Comparison of ENCODE assay signal across 11 cellular contexts in the genomic region with DNA sequence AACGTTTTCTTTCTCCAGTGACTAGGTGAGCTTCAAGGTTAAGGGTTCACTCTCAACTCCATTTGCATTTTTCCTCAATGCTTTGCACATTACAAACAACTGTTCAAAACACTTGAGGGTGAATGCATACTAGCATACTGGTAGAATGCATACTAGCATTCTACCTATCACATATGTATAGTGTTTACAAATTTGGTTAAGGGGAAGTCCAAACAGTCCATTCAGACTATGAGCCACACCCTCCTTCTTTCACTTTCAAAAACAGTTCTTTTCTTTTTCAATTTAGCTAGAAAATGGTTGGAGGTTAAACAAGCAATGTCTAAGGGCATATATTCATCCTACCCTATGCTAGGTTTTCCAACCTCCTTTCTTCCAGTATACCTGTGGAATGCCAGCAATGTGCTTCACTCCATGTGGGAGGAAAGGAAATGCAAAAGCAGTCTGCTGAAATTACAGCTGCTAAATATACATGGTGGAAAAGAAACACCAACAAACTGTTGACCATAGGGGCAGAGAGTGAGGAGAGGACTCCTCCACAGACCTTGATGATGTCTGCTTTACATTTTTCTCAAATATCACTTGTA.
DNase-seq lines count a peak whose midpoint lies in the region; ATAC-seq and TF ChIP-seq lines count a peak whose summit lies in the region.
"Had no signal": no experiment of that assay in that cellular context is flagged by ENCODE, and none has a peak within 500 bp of the region (broad histone marks: within the 10 kb centered on the region; RNA-seq: fewer than 3 reads in every experiment).

No MANE protein-coding gene starts in this region.

- H3K36me3 Mint-ChIP-seq in activated CD8-positive, alpha-beta T cell treated with anti-CD3 and anti-CD28 coated beads for 36 hours (ENCODE audit: low read depth), result peaks cover 54% of the 10 kb centered on the region

- H3K4me3 ChIP-seq in GM12865 (ENCODE audit: low read depth, low read length) (no peak overlapping the region), PC-9 (no peak overlapping the region), mammary epithelial cell (replicated peaks in 1 of 3; ENCODE audit: insufficient read depth in 1 of 3, low read depth in 2 of 3, low read length in 3 of 3) (no peak overlapping the region)
- H3K4me3 ChIP-seq: cardiac muscle cell, psoas muscle had no signal

- ATAC-seq in GM19395 (IDR thresholded peaks at IDR 0.05; ENCODE audit: unreplicated experiment) (peak; percentile 98), HG03025 (IDR thresholded peaks at IDR 0.05; ENCODE audit: low FRiP score, unreplicated experiment) (peak; percentile 90)
- peak; percentile 85 for ATAC-seq in activated CD8-positive, alpha-beta T cell treated with anti-CD3 and anti-CD28 coated beads for 36 hours
- ATAC-seq: psoas muscle had no signal

- dilution Hi-C loops in mammary epithelial cell (cut with HindIII; ENCODE audit: low sequenced_read_pairs), result no loop called here

- no peak overlapping the region for H3K9ac ChIP-seq in mammary epithelial cell (ENCODE audit: insufficient read depth, low read length)

- DNase-seq in GM12865 (ENCODE audit: low read depth) (peak; percentile 39), PC-9 (no peak), mammary epithelial cell (no peak), OCI-M2 (lab: John Stamatoyannopoulos, UW; ENCODE audit: unreplicated experiment) (no peak)
- DNase-seq in activated CD8-positive, alpha-beta T cell treated with anti-CD3 and anti-CD28 coated beads for 36 hours, result no peak
- DNase-seq in stimulated activated CD4-positive, alpha-beta T cell treated with anti-CD3 and anti-CD28 coated beads, Interleukin-4, amount 100 ng/mL, for 4 hours, result no peak
- DNase-seq: psoas muscle; stimulated activated naive CD4-positive, alpha-beta T cell had no signal

- no peak overlapping the region for H2AFZ ChIP-seq in PC-9
- no peak overlapping the region for H2AFZ ChIP-seq in mammary epithelial cell (ENCODE audit: low read depth, low read length)

- H3F3A ChIP-seq in PC-9 (ENCODE audit: insufficient read depth, low read depth), result no peaks in the 10 kb centered on the region

- no peaks in the 10 kb centered on the region for H3K79me2 ChIP-seq in PC-9 (ENCODE audit: low read depth)
- no peaks in the 10 kb centered on the region for H3K79me2 ChIP-seq in mammary epithelial cell (ENCODE audit: insufficient read depth, low read length)

- H3K9me3 ChIP-seq in PC-9 (ENCODE audit: insufficient read depth, low read depth) (peaks cover 7% of the 10 kb centered on the region; the same call in 1 of the 2 replicates), mammary epithelial cell (replicated peaks; ENCODE audit: insufficient read depth, low read length) (no peaks in the 10 kb centered on the region)
- H3K9me3 ChIP-seq: psoas muscle had no signal

- WGBS in mammary epithelial cell (ENCODE audit: low coverage, missing lambda C conversion rate), result 100% methylated on average over 1 of the region's 1 CpG

- no peak for TF ChIP-seq CTCF in GM12865 (IDR thresholded peaks at IDR 0.05; ENCODE audit: insufficient read depth, low read depth, low read length, missing control alignments)
- no peak for TF ChIP-seq CTCF in activated CD8-positive, alpha-beta T cell treated with anti-CD3 and anti-CD28 coated beads for 36 hours (IDR thresholded peaks at IDR 0.05)
- TF ChIP-seq CTCF in PC-9 (conservative IDR thresholded peaks at IDR 0.05), result no peak
- TF ChIP-seq CTCF in mammary epithelial cell (conservative IDR thresholded peaks at IDR 0.05 in 1 of 2, IDR thresholded peaks at IDR 0.05 in 1 of 2; ENCODE audit: extremely low read depth in 1 of 2, insufficient read depth in 1 of 2, low read depth in 1 of 2, low read length in 2 of 2), result no peak

- no peaks in the 10 kb centered on the region for H3K27me3 ChIP-seq in PC-9 (ENCODE audit: insufficient read depth, low read depth)
- no peaks in the 10 kb centered on the region for H3K27me3 ChIP-seq in mammary epithelial cell (ENCODE audit: insufficient read depth, low read length)
- H3K27me3 ChIP-seq: cardiac muscle cell had no signal

- BruUV-seq in PC-9 (replicated peaks; lab: Mats Ljungman, UMichigan) (no TSS peak), mammary epithelial cell (replicated peaks; lab: Mats Ljungman, UMichigan) (no TSS peak)

- H4K20me1 ChIP-seq in PC-9 (ENCODE audit: insufficient read depth) (no peaks in the 10 kb centered on the region), mammary epithelial cell (ENCODE audit: insufficient read depth, low read length) (no peaks in the 10 kb centered on the region)

- H3K36me3 ChIP-seq in PC-9 (ENCODE audit: low read depth) (peaks cover 27% of the 10 kb centered on the region), mammary epithelial cell (ENCODE audit: insufficient read depth, low read length) (peaks cover 9% of the 10 kb centered on the region)

- peaks cover 28% of the 10 kb centered on the region for H3K4me1 Mint-ChIP-seq in activated CD8-positive, alpha-beta T cell treated with anti-CD3 and anti-CD28 coated beads for 36 hours (ENCODE audit: low read depth)

- H3K27ac ChIP-seq in PC-9, result no peak overlapping the region
- H3K27ac ChIP-seq in mammary epithelial cell (ENCODE audit: insufficient read depth, low read depth, low read length), result no peak overlapping the region
- H3K27ac ChIP-seq: cardiac muscle cell, psoas muscle had no signal

- no peaks in the 10 kb centered on the region for H3K27me3 Mint-ChIP-seq in activated CD8-positive, alpha-beta T cell treated with anti-CD3 and anti-CD28 coated beads for 36 hours

- CTCF ChIA-PET in activated CD8-positive, alpha-beta T cell treated with anti-CD3 and anti-CD28 coated beads for 36 hours (lab: Charles Lee), result interaction anchor here (0.8 to 1.8 kb wide), 8 partner anchors 15 to 156 kb away, joined by 3 to 4 read pairs (median 3); no protein-coding TSS in a partner anchor
- CTCF ChIA-PET in PC-9 (lab: Charles Lee), result no interaction called here
- CTCF ChIA-PET in mammary epithelial cell (lab: Charles Lee; ENCODE audit: low non-redundant PET), result no interaction called here

- intact Hi-C loops in activated CD8-positive, alpha-beta T cell treated with anti-CD3 and anti-CD28 coated beads for 36 hours (cut with micrococcal nuclease), result no loop called here
- intact Hi-C loops in PC-9 (cut with micrococcal nuclease; ENCODE audit: unreplicated experiment), result no loop called here
- intact Hi-C loops in mammary epithelial cell (cut with micrococcal nuclease), result no loop called here

- H3K4me2 ChIP-seq in PC-9 (no peak overlapping the region), mammary epithelial cell (ENCODE audit: insufficient read depth, low read depth, low read length) (no peak overlapping the region)

- peaks cover 13% of the 10 kb centered on the region for H3K9me3 Mint-ChIP-seq in activated CD8-positive, alpha-beta T cell treated with anti-CD3 and anti-CD28 coated beads for 36 hours

- POLR2A ChIA-PET in activated CD8-positive, alpha-beta T cell treated with anti-CD3 and anti-CD28 coated beads for 36 hours (lab: Charles Lee), result interaction anchor here (0.8 to 1.6 kb wide), 2 partner anchors 10 to 15 kb away, joined by 4 read pairs; no protein-coding TSS in a partner anchor
- POLR2A ChIA-PET in PC-9 (lab: Charles Lee; ENCODE audit: unreplicated experiment), result no interaction called here

- H3K4me1 ChIP-seq in PC-9 (replicated peaks; ENCODE audit: insufficient read depth) (no peaks in the 10 kb centered on the region), mammary epithelial cell (ENCODE audit: insufficient read depth, low read length) (no peaks in the 10 kb centered on the region)

- no peak overlapping the region for H3K4me3 Mint-ChIP-seq in activated CD8-positive, alpha-beta T cell treated with anti-CD3 and anti-CD28 coated beads for 36 hours

- H3K27ac Mint-ChIP-seq in activated CD8-positive, alpha-beta T cell treated with anti-CD3 and anti-CD28 coated beads for 36 hours, result no peak overlapping the region

- in situ Hi-C loops in mammary epithelial cell (cut with MboI; ENCODE audit: low sequenced_read_pairs in 2 of 2), result no loop called here

- no peaks in the 10 kb centered on the region for H3K9me2 ChIP-seq in PC-9 (ENCODE audit: insufficient read depth)
